Comparison of ENCODE assay signal across 3 cellular contexts in genomic region chr5:142276517-142276916, GRCh38.
A peak's percentile ranks its signal among the peaks of the same experiment; 100 is the strongest.
TF ChIP-seq lines count a peak whose summit lies in the region.

No MANE protein-coding gene starts in this region.

TF ChIP-seq in HepG2, 621 proteins besides CTCF, POLR2A, EP300 and RAD21:
- TF ChIP-seq ZNF121 (CRISPR knock-in tag; IDR thresholded peaks at IDR 0.05), result peak; percentile 65
- no peak for TF ChIP-seq IRF1 (CRISPR knock-in tag; IDR thresholded peaks at IDR 0.05; ENCODE audit: low read depth)

TF ChIP-seq in WTC11, 78 proteins besides CTCF, POLR2A, EP300 and RAD21:
- TF ChIP-seq ZNF121 (CRISPR knock-in tag; IDR thresholded peaks at IDR 0.05), result peak; percentile 80
- TF ChIP-seq SOX15 (CRISPR knock-in tag; IDR thresholded peaks at IDR 0.05), result no peak
TF ChIP-seq in WTC11: peak in this region for 1.

TF ChIP-seq in H1, 55 proteins besides CTCF, POLR2A, EP300 and RAD21:
- TF ChIP-seq MAX (IDR thresholded peaks at IDR 0.05) (no peak), JUND (IDR thresholded peaks at IDR 0.05; ENCODE audit: low read length) (no peak), KDM1A (IDR thresholded peaks at IDR 0.05; ENCODE audit: borderline replicate concordance, low read length) (0 out of 2 replicates have a peak, but pooled peaks have one; percentile 35), ATF2 (IDR thresholded peaks at IDR 0.05; ENCODE audit: low read length) (no peak), SIN3A (conservative IDR thresholded peaks at IDR 0.05 in 1 of 2, IDR thresholded peaks at IDR 0.05 in 1 of 2; ENCODE audit: low read depth in 1 of 2, low read length in 2 of 2) (no peak), CHD2 (IDR thresholded peaks at IDR 0.05; ENCODE audit: low read length) (no peak), SP4 (IDR thresholded peaks at IDR 0.05; ENCODE audit: low read length) (no peak)
